Comparison of ENCODE assay signal across 10 cellular contexts in genomic region chr11:105244157-105244820, GRCh38.
DNase-seq lines count a peak whose midpoint lies in the region; ATAC-seq and TF ChIP-seq lines count a peak whose summit lies in the region.
"Had no signal": no experiment of that assay in that cellular context is flagged by ENCODE, and none has a peak within 500 bp of the region (broad histone marks: within the 10 kb centered on the region; RNA-seq: fewer than 3 reads in every experiment).

No MANE protein-coding gene starts in this region.

- TF ChIP-seq CTCF in cardiac fibroblast (IDR thresholded peaks at IDR 0.05; ENCODE audit: low read depth, low read length): no peak
- no peak for TF ChIP-seq CTCF in WERI-Rb-1 (IDR thresholded peaks at IDR 0.05; ENCODE audit: low read depth, low read length)

- H3K27me3 ChIP-seq in MG63 (no peaks in the 10 kb centered on the region), WERI-Rb-1 (ENCODE audit: insufficient read depth, low read depth, severe bottlenecking) (no peaks in the 10 kb centered on the region)

- DNase-seq in AG08396 (ENCODE audit: low spot score) (peak; percentile 70), MG63 (peak; percentile 63), cardiac fibroblast (ENCODE audit: low read depth in 2 of 2) (peak; percentile 94 to 97), lung microvascular endothelial cell (ENCODE audit: low read depth in 2 of 2) (peak; percentile 89 to 97), WERI-Rb-1 (no peak), posterior cingulate gyrus (no peak)
- DNase-seq in activated naive CD4-positive, alpha-beta T cell treated with Interleukin-2 at 50 U/mL for 16 hours: no peak
- DNase-seq: DMS79 treated with DMSO at 0.1 percent for 48 hours had no signal

- no peak for ATAC-seq in GM21723 (IDR thresholded peaks at IDR 0.05; ENCODE audit: unreplicated experiment)

- H3K4me3 ChIP-seq in MG63 (no peak overlapping the region), cardiac fibroblast (replicated peaks in 1 of 2; ENCODE audit: low read depth in 2 of 2, low read length in 2 of 2) (no peak overlapping the region), WERI-Rb-1 (ENCODE audit: low read depth, low read length) (no peak overlapping the region)

- intact Hi-C loops in posterior cingulate gyrus (cut with DNase I): no loop called here

- H3K9me3 ChIP-seq in MG63 (no peaks in the 10 kb centered on the region; the same call in 1 of the 2 replicates), WERI-Rb-1 (ENCODE audit: severe bottlenecking) (no peaks in the 10 kb centered on the region)

- no peak overlapping the region for H3K27ac ChIP-seq in WERI-Rb-1
- H3K27ac ChIP-seq: parathyroid adenoma had no signal

- H3K36me3 ChIP-seq in MG63 (no peaks in the 10 kb centered on the region), WERI-Rb-1 (no peaks in the 10 kb centered on the region)

Comparison
In these comparisons a context has a peak if more than half of its experiments do, and no peak if none do; other contexts are left out.
1. DNase-seq: peak in AG08396 (single experiment), MG63 (single experiment), cardiac fibroblast (2 of 2) and lung microvascular endothelial cell (2 of 2); none in WERI-Rb-1 (single experiment), activated naive CD4-positive, alpha-beta T cell treated with Interleukin-2 at 50 U/mL for 16 hours (single experiment) and posterior cingulate gyrus (0 of 10).